ENCODE assay signal across 1 cellular context in genomic region chr16:56691885-56692284, GRCh38.
TF ChIP-seq lines count a peak whose summit lies in the region.

No MANE protein-coding gene starts in this region.

TF ChIP-seq in WTC11, 78 proteins besides CTCF, POLR2A, EP300 and RAD21 (continued from another document):
- no peak for TF ChIP-seq AFF4 (CRISPR knock-in tag; IDR thresholded peaks at IDR 0.05; ENCODE audit: borderline replicate concordance)
- no peak for TF ChIP-seq ATF6 (CRISPR knock-in tag; IDR thresholded peaks at IDR 0.05)
- TF ChIP-seq ATF2 (CRISPR knock-in tag; IDR thresholded peaks at IDR 0.05; ENCODE audit: borderline replicate concordance, low read depth), result no peak
- TF ChIP-seq IRF2 (CRISPR knock-in tag; IDR thresholded peaks at IDR 0.05; ENCODE audit: borderline replicate concordance, low read depth), result no peak
- no peak for TF ChIP-seq CDX4 (CRISPR knock-in tag; IDR thresholded peaks at IDR 0.05; ENCODE audit: borderline replicate concordance)
- TF ChIP-seq MAX (CRISPR knock-in tag; IDR thresholded peaks at IDR 0.05), result no peak
- no peak for TF ChIP-seq RELA (CRISPR knock-in tag; IDR thresholded peaks at IDR 0.05; ENCODE audit: borderline replicate concordance)
- no peak for TF ChIP-seq ZSCAN18 (CRISPR knock-in tag; IDR thresholded peaks at IDR 0.05)
- TF ChIP-seq HMGXB4 (CRISPR knock-in tag; IDR thresholded peaks at IDR 0.05), result no peak
- TF ChIP-seq ZBTB43 (CRISPR knock-in tag; IDR thresholded peaks at IDR 0.05), result no peak
